9 cellular contexts compared by ENCODE assay signal in the genomic region with DNA sequence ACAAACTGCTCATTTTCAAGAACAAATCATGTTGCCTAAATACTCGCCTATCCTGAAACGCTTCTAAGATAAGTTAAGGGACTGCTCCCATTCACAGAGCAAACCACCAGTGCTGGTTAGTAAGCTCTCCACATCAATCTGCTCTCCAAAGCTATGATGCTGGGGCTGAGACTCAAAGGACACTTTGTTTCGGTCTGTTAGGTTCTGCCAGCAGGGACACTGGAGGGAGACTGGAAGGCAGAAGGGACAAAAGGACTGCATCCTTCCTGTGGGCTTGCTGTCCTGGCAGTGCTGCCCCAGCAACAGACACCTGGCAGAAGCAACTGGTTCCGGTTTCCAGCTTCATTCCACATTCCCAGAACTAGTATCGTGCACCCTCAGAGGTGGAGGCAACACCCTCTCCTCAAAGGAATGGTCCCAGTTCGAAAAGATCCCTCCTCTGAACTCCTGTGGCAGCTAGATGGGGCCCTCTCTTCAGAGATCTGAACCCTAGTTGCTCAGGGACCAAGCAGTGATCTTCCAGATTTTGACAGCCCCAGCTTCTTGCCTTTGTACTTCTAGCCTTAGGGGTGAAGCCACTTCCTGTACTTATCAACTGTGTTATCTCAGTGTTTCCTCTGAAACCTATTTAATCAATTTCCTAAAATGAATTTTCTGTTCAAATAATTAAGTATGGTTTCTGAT.
DNase-seq lines count a peak whose midpoint lies in the region; ATAC-seq and TF ChIP-seq lines count a peak whose summit lies in the region.
"Had no signal": no experiment of that assay in that cellular context is flagged by ENCODE, and none has a peak within 500 bp of the region (broad histone marks: within the 10 kb centered on the region; RNA-seq: fewer than 3 reads in every experiment).

No MANE protein-coding gene starts in this region.

- H3K36me3 Mint-ChIP-seq in activated T-helper 2 cell treated with anti-CD3 and anti-CD28 coated beads, Interferon-gamma antibody, Interleukin-2, Interleukin-4, amounts not matched to agents 10 μg/mL and 5 μg/mL and 100 μg/mL, durations not matched to agents 14 hours and 24 hours and 36 hours (ENCODE audit: low read depth) = peaks cover 81% of the 10 kb centered on the region

- DNase-seq in stimulated activated CD4-positive, alpha-beta T cell treated with anti-CD3 and anti-CD28 coated beads, Interleukin-15, amount 100 ng/mL, for 24 hours = peak; percentile 23
- no peak for DNase-seq in stimulated activated CD4-positive, alpha-beta T cell treated with anti-CD3 and anti-CD28 coated beads, Interleukin-4, amount 100 ng/mL, for 1 hour
- peak; percentile 39 for DNase-seq in activated T-helper 2 cell treated with anti-CD3 and anti-CD28 coated beads, Interferon-gamma antibody, Interleukin-2, Interleukin-4, amounts not matched to agents 10 μg/mL and 5 μg/mL and 100 μg/mL, durations not matched to agents 14 hours and 24 hours and 36 hours (ENCODE audit: low spot score)
- DNase-seq in fibroblast of villous mesenchyme (ENCODE audit: low read depth) = peak; percentile 32
- peak in 43 of 49 donors; percentile 5 to 80 (median 35) for DNase-seq in substantia nigra (lab: John Stamatoyannopoulos, UW)
- no peak for DNase-seq in OCI-M1 (lab: John Stamatoyannopoulos, UW)

- no peak overlapping the region for H3K4me3 ChIP-seq in fibroblast of villous mesenchyme (ENCODE audit: low read depth, low read length)

- H3K4me3 Mint-ChIP-seq in activated T-helper 2 cell treated with anti-CD3 and anti-CD28 coated beads, Interferon-gamma antibody, Interleukin-2, Interleukin-4, amounts not matched to agents 10 μg/mL and 5 μg/mL and 100 μg/mL, durations not matched to agents 14 hours and 24 hours and 36 hours (ENCODE audit: low read depth) = no peak overlapping the region

- peak; percentile 39 for TF ChIP-seq CTCF in fibroblast of villous mesenchyme (IDR thresholded peaks at IDR 0.05; ENCODE audit: insufficient read depth, low read depth, low read length)

- no peaks in the 10 kb centered on the region for H3K27me3 Mint-ChIP-seq in activated T-helper 2 cell treated with anti-CD3 and anti-CD28 coated beads, Interferon-gamma antibody, Interleukin-2, Interleukin-4, amounts not matched to agents 10 μg/mL and 5 μg/mL and 100 μg/mL, durations not matched to agents 14 hours and 24 hours and 36 hours (ENCODE audit: low read depth)

- intact Hi-C loops in activated T-helper 2 cell treated with anti-CD3 and anti-CD28 coated beads, Interferon-gamma antibody, Interleukin-2, Interleukin-4, amounts not matched to agents 10 μg/mL and 5 μg/mL and 100 μg/mL, durations not matched to agents 14 hours and 24 hours and 36 hours (cut with micrococcal nuclease) = loop anchor here (5.0 kb wide), 1 partner anchor 165 kb away; no protein-coding TSS in a partner anchor

- H3K9me3 Mint-ChIP-seq in activated T-helper 2 cell treated with anti-CD3 and anti-CD28 coated beads, Interferon-gamma antibody, Interleukin-2, Interleukin-4, amounts not matched to agents 10 μg/mL and 5 μg/mL and 100 μg/mL, durations not matched to agents 14 hours and 24 hours and 36 hours = no peaks in the 10 kb centered on the region

- ATAC-seq in GM21529 (IDR thresholded peaks at IDR 0.05; ENCODE audit: unreplicated experiment) (no peak), HG03196 (IDR thresholded peaks at IDR 0.05; ENCODE audit: unreplicated experiment) (no peak)
- ATAC-seq: Right ventricle myocardium inferior had no signal

- H3K27ac ChIP-seq in substantia nigra (ENCODE audit: low read depth, low read length, poor library complexity, severe bottlenecking) = peak overlapping the region; percentile 2

- peak overlapping the region; percentile 35 for H3K27ac Mint-ChIP-seq in activated T-helper 2 cell treated with anti-CD3 and anti-CD28 coated beads, Interferon-gamma antibody, Interleukin-2, Interleukin-4, amounts not matched to agents 10 μg/mL and 5 μg/mL and 100 μg/mL, durations not matched to agents 14 hours and 24 hours and 36 hours

- H3K4me1 Mint-ChIP-seq in activated T-helper 2 cell treated with anti-CD3 and anti-CD28 coated beads, Interferon-gamma antibody, Interleukin-2, Interleukin-4, amounts not matched to agents 10 μg/mL and 5 μg/mL and 100 μg/mL, durations not matched to agents 14 hours and 24 hours and 36 hours (ENCODE audit: low read depth) = peaks cover 49% of the 10 kb centered on the region

Comparison
In these comparisons a context has a peak if more than half of its experiments do, and no peak if none do; other contexts are left out.
1. DNase-seq: peak in stimulated activated CD4-positive, alpha-beta T cell treated with anti-CD3 and anti-CD28 coated beads, Interleukin-15, amount 100 ng/mL, for 24 hours (single experiment), activated T-helper 2 cell treated with anti-CD3 and anti-CD28 coated beads, Interferon-gamma antibody, Interleukin-2, Interleukin-4, amounts not matched to agents 10 μg/mL and 5 μg/mL and 100 μg/mL, durations not matched to agents 14 hours and 24 hours and 36 hours (single experiment), fibroblast of villous mesenchyme (single experiment) and substantia nigra (43 of 49); none in stimulated activated CD4-positive, alpha-beta T cell treated with anti-CD3 and anti-CD28 coated beads, Interleukin-4, amount 100 ng/mL, for 1 hour (single experiment) and OCI-M1 (single experiment).